In genomic region chr5:171271798-171272197, GRCh38 we compare ENCODE assay signal across 21 cellular contexts. TPM values are rescaled to one million over a fixed set of nuclear protein-coding genes. Genes with fewer than 3 reads are reported as not detected.
A peak's percentile ranks its signal among the peaks of the same experiment; 100 is the strongest.
DNase-seq lines count a peak whose midpoint lies in the region; ATAC-seq and TF ChIP-seq lines count a peak whose summit lies in the region.
"Had no signal": no experiment of that assay in that cellular context is flagged by ENCODE, and none has a peak within 500 bp of the region (broad histone marks: within the 10 kb centered on the region; RNA-seq: fewer than 3 reads in every experiment).

No MANE protein-coding gene starts in this region.

- intact Hi-C loops in activated CD4-positive, alpha-beta memory T cell treated with anti-CD3 and anti-CD28 coated beads for 36 hours (cut with micrococcal nuclease) = no loop called here

- no peaks in the 10 kb centered on the region for H3K27me3 ChIP-seq in mesenchymal stem cell (ENCODE audit: control insufficient read depth in 1 of 2, insufficient read depth in 1 of 2, low read length in 2 of 2)

- no peak overlapping the region for H3K4me3 ChIP-seq in HEK293 (ENCODE audit: low read depth, low read length)
- no peak overlapping the region for H3K4me3 ChIP-seq in mesenchymal stem cell (ENCODE audit: insufficient read depth in 1 of 2, low read depth in 1 of 2, low read length in 2 of 2)

- peak overlapping the region; percentile 81 for H2AK5ac ChIP-seq in mesenchymal stem cell (ENCODE audit: low read length, severe bottlenecking)

- H3K9ac ChIP-seq in mesenchymal stem cell (ENCODE audit: low read length) = no peak overlapping the region

- H4K91ac ChIP-seq in mesenchymal stem cell (ENCODE audit: low read length) = no peak overlapping the region

- H3K4me1 ChIP-seq in HEK293 (ENCODE audit: control insufficient read depth, insufficient read depth, low read length) (peaks cover 14% of the 10 kb centered on the region), mesenchymal stem cell (ENCODE audit: control insufficient read depth, insufficient read depth, low read depth, low read length) (peaks cover 2% of the 10 kb centered on the region)
- H3K4me1 ChIP-seq: Caco-2 had no signal

- no peak overlapping the region for H3K4ac ChIP-seq in mesenchymal stem cell (ENCODE audit: low read depth in 1 of 2, low read length in 2 of 2)

- H3K27ac ChIP-seq in HEK293 (ENCODE audit: extremely low read depth, low read depth, low read length) (no peak overlapping the region), mesenchymal stem cell (ENCODE audit: low read length, poor library complexity, severe bottlenecking) (peak overlapping the region; percentile 35)
- H3K27ac ChIP-seq: C4-2B, HL-60 had no signal

- H3K36me3 Mint-ChIP-seq in activated CD4-positive, alpha-beta memory T cell treated with anti-CD3 and anti-CD28 coated beads for 36 hours = no peaks in the 10 kb centered on the region

- no peak overlapping the region for H2AFZ ChIP-seq in mesenchymal stem cell (ENCODE audit: low read depth, low read length)

- H3K79me1 ChIP-seq in mesenchymal stem cell (replicated peaks; ENCODE audit: low read length, poor library complexity, severe bottlenecking) = no peaks in the 10 kb centered on the region

- H3K4me2 ChIP-seq in mesenchymal stem cell (ENCODE audit: low read length, poor library complexity, severe bottlenecking) = no peak overlapping the region

- TF ChIP-seq CTCF in HEK293 (tag by site-specific recombination; IDR thresholded peaks at IDR 0.05) (no peak), GM10266 (IDR thresholded peaks at IDR 0.05; ENCODE audit: control insufficient read depth, insufficient read depth, low read depth, missing control alignments) (no peak)

- POLR2A ChIA-PET in HEK293 (lab: Yijun Ruan, JAX) = no interaction called here
- POLR2A ChIA-PET in activated CD4-positive, alpha-beta memory T cell treated with anti-CD3 and anti-CD28 coated beads for 36 hours (lab: Charles Lee) = no interaction called here

- H3K9me3 ChIP-seq in HEK293 (ENCODE audit: control insufficient read depth, insufficient read depth, low read depth, low read length) (no peaks in the 10 kb centered on the region), mesenchymal stem cell (ENCODE audit: control insufficient read depth, low read length) (no peaks in the 10 kb centered on the region)
- H3K9me3 ChIP-seq: Caco-2 had no signal

- no peak overlapping the region for H3K27ac Mint-ChIP-seq in activated CD4-positive, alpha-beta memory T cell treated with anti-CD3 and anti-CD28 coated beads for 36 hours
- H3K27ac Mint-ChIP-seq: CD4-positive, alpha-beta T cell had no signal

- H3K9me3 Mint-ChIP-seq in activated CD4-positive, alpha-beta memory T cell treated with anti-CD3 and anti-CD28 coated beads for 36 hours = no peaks in the 10 kb centered on the region
- H3K9me3 Mint-ChIP-seq: CD4-positive, alpha-beta T cell had no signal

- no peak overlapping the region for H3K4me3 Mint-ChIP-seq in activated CD4-positive, alpha-beta memory T cell treated with anti-CD3 and anti-CD28 coated beads for 36 hours
- H3K4me3 Mint-ChIP-seq: CD4-positive, alpha-beta T cell had no signal

- no peak overlapping the region for H2BK12ac ChIP-seq in mesenchymal stem cell (ENCODE audit: low read length in 2 of 2)

- CTCF ChIA-PET in HEK293 (lab: Yijun Ruan, JAX) = interaction anchor here (0.6 to 3.5 kb wide), 9 partner anchors 9 to 793 kb away, joined by 4 to 49 read pairs (median 5); no protein-coding TSS in a partner anchor
- CTCF ChIA-PET in activated CD4-positive, alpha-beta memory T cell treated with anti-CD3 and anti-CD28 coated beads for 36 hours (lab: Charles Lee) = interaction anchor here (0.9 to 2.5 kb wide), 3 partner anchors 9 to 70 kb away, joined by 3 to 10 read pairs (median 5); no protein-coding TSS in a partner anchor

- H2BK120ac ChIP-seq in mesenchymal stem cell (ENCODE audit: low read depth, low read length) = no peak overlapping the region

- H2BK15ac ChIP-seq in mesenchymal stem cell (ENCODE audit: low read depth, poor library complexity, severe bottlenecking) = no peak overlapping the region

- no peak overlapping the region for H3K14ac ChIP-seq in mesenchymal stem cell (ENCODE audit: low read length in 2 of 2)

- H3K23ac ChIP-seq in mesenchymal stem cell (ENCODE audit: low read length in 2 of 2) = no peak overlapping the region

- H3K27me3 Mint-ChIP-seq in activated CD4-positive, alpha-beta memory T cell treated with anti-CD3 and anti-CD28 coated beads for 36 hours = peaks cover 5% of the 10 kb centered on the region

- no peak overlapping the region for H2BK5ac ChIP-seq in mesenchymal stem cell (ENCODE audit: low read depth, low read length, poor library complexity, severe bottlenecking)

- DNase-seq in mesenchymal stem cell = no peak
- no peak for DNase-seq in RKO (ENCODE audit: low spot score)
- DNase-seq in GM10266 (ENCODE audit: extremely low spot score) = no peak
- no peak for DNase-seq in activated CD4-positive, alpha-beta memory T cell treated with anti-CD3 and anti-CD28 coated beads for 36 hours
- DNase-seq: AML-193; Caco-2; CD4-positive, alpha-beta T cell; DMS153; DMS79; GDM1; GOT3; H7; KBM-7 had no signal

- no peak overlapping the region for H4K8ac ChIP-seq in mesenchymal stem cell (ENCODE audit: low read length)

- ATAC-seq in SK-N-SH treated with all-trans-retinoic acid at 6 μM for 48 hours (no peak), HG03045 (IDR thresholded peaks at IDR 0.05; ENCODE audit: unreplicated experiment) (no peak)
- ATAC-seq: HCT116 had no signal

- WGBS in mesenchymal stem cell = 100% methylated on average over 3 of the region's 3 CpGs

- no peaks in the 10 kb centered on the region for H3K36me3 ChIP-seq in HEK293 (ENCODE audit: control insufficient read depth in 2 of 2, insufficient read depth in 1 of 2, low read length in 2 of 2)
- H3K36me3 ChIP-seq in mesenchymal stem cell (ENCODE audit: control insufficient read depth in 1 of 2, insufficient read depth in 2 of 2, low read depth in 1 of 2, low read length in 2 of 2) = no peaks in the 10 kb centered on the region

- H3K4me1 Mint-ChIP-seq in activated CD4-positive, alpha-beta memory T cell treated with anti-CD3 and anti-CD28 coated beads for 36 hours (ENCODE audit: low read depth) = no peaks in the 10 kb centered on the region

- no peak overlapping the region for H3K18ac ChIP-seq in mesenchymal stem cell (ENCODE audit: low read depth in 1 of 2, low read length in 2 of 2)

TF ChIP-seq in HEK293, 187 proteins besides CTCF, POLR2A, EP300 and RAD21:
- no peak for TF ChIP-seq ZNF202 (tag by site-specific recombination; IDR thresholded peaks at IDR 0.05; ENCODE audit: borderline replicate concordance)
- peak; percentile 75; the same call in 1 of the 2 replicates for TF ChIP-seq ZNF580 (tag by site-specific recombination; IDR thresholded peaks at IDR 0.05)
- TF ChIP-seq ZNF513 (tag by site-specific recombination; IDR thresholded peaks at IDR 0.05) = no peak
- peak; percentile 97 for TF ChIP-seq ZNF146 (tag by site-specific recombination; IDR thresholded peaks at IDR 0.05)
TF ChIP-seq in HEK293: peak in this region for 2.

TF ChIP-seq in SK-N-SH treated with all-trans-retinoic acid at 6 μM for 48 hours, 23 proteins besides CTCF, POLR2A, EP300 and RAD21:
- TF ChIP-seq ZFP30 (CRISPR knock-in tag; IDR thresholded peaks at IDR 0.05) (no peak), ZNF70 (CRISPR knock-in tag; IDR thresholded peaks at IDR 0.05) (peak; percentile 60; the same call in 1 of the 2 replicates), ZNF8 (CRISPR knock-in tag; IDR thresholded peaks at IDR 0.05) (peak; percentile 95)

RNA-seq across cellular contexts. Expression of gene TLX3, which starts 37.2 kb away (rescaled TPM):
- not detected for polyA plus RNA-seq in mesenchymal stem cell (2013, experiment 1 of 2)
- not detected for polyA plus RNA-seq in mesenchymal stem cell (2013, experiment 2 of 2)
- total RNA-seq in activated CD4-positive, alpha-beta memory T cell treated with anti-CD3 and anti-CD28 coated beads for 36 hours = not detected
- total RNA-seq: Caco-2; CD4-positive, alpha-beta T cell; H7; HT1080 had no signal
- polyA plus RNA-seq: BJ had no signal
